ENCODE assay signal across 1 cellular context in the genomic region with DNA sequence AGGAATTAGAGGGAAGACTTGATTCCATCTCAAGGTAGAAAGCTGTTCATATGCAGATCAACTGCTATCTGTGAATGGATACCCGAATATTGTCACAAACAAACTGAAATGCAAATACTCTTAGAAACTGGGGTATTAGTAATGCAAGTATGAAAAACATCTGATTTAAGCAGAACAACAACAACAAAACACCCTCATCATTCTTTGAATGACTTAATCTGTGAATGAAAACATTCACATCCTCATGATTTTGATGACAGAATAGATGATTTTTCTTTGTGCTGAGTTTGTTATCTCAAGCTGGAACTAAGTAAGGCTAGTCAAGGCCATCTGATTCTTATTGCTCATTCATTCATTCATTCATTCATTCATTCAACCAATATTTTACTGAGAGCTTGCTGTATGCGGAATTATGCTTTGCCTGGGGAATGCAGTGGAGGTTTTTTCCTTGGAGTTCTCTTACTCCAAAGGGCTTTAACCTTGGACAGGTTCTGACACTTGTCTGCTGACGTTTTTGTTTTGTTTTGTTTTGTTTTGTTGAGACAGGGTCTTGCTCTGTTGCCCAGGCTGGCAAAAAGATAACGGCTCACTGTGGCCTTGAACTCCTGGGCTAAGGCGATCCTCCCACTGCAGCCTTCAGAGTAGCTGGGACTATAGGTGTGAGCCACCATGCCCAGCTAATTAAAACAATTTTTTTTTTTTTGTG.
TF ChIP-seq lines count a peak whose summit lies in the region.

No MANE protein-coding gene starts in this region.

TF ChIP-seq in A549, 52 proteins besides CTCF, POLR2A, EP300 and RAD21:
- TF ChIP-seq SMC3 (IDR thresholded peaks at IDR 0.05) (no peak), TP53 (CRISPR knock-in tag; IDR thresholded peaks at IDR 0.05) (no peak), RARB (CRISPR knock-in tag; IDR thresholded peaks at IDR 0.05) (no peak), MAZ (IDR thresholded peaks at IDR 0.05; ENCODE audit: borderline replicate concordance, low read depth, low read length) (no peak), KDM1A (IDR thresholded peaks at IDR 0.05; ENCODE audit: low read depth) (no peak), TFCP2L1 (CRISPR knock-in tag; IDR thresholded peaks at IDR 0.05) (no peak), ZFP36 (IDR thresholded peaks at IDR 0.05; ENCODE audit: borderline replicate concordance, partially characterized antibody) (no peak), RFX5 (IDR thresholded peaks at IDR 0.05) (no peak), HOXA7 (CRISPR knock-in tag; IDR thresholded peaks at IDR 0.05) (no peak), POLR2AphosphoS2 (conservative IDR thresholded peaks at IDR 0.05; ENCODE audit: low read length) (no peak), ZNF302 (CRISPR knock-in tag; IDR thresholded peaks at IDR 0.05) (no peak), CBX2 (IDR thresholded peaks at IDR 0.05; ENCODE audit: borderline replicate concordance, low read depth) (no peak), EHF (CRISPR knock-in tag; IDR thresholded peaks at IDR 0.05) (no peak), EHMT2 (IDR thresholded peaks at IDR 0.05; ENCODE audit: low read depth) (no peak), CBX8 (IDR thresholded peaks at IDR 0.05) (no peak)
- TF ChIP-seq, protein P1, sequence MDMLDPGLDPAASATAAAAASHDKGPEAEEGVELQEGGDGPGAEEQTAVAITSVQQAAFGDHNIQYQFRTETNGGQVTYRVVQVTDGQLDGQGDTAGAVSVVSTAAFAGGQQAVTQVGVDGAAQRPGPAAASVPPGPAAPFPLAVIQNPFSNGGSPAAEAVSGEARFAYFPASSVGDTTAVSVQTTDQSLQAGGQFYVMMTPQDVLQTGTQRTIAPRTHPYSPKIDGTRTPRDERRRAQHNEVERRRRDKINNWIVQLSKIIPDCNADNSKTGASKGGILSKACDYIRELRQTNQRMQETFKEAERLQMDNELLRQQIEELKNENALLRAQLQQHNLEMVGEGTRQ (IDR thresholded peaks at IDR 0.05), result no peak
- TF ChIP-seq, protein P2, sequence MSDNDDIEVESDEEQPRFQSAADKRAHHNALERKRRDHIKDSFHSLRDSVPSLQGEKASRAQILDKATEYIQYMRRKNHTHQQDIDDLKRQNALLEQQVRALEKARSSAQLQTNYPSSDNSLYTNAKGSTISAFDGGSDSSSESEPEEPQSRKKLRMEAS (IDR thresholded peaks at IDR 0.05), result no peak
- TF ChIP-seq, protein P3, sequence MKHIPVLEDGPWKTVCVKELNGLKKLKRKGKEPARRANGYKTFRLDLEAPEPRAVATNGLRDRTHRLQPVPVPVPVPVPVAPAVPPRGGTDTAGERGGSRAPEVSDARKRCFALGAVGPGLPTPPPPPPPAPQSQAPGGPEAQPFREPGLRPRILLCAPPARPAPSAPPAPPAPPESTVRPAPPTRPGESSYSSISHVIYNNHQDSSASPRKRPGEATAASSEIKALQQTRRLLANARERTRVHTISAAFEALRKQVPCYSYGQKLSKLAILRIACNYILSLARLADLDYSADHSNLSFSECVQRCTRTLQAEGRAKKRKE (CRISPR knock-in tag; IDR thresholded peaks at IDR 0.05; ENCODE audit: low read depth), result no peak
- TF ChIP-seq, protein P4, sequence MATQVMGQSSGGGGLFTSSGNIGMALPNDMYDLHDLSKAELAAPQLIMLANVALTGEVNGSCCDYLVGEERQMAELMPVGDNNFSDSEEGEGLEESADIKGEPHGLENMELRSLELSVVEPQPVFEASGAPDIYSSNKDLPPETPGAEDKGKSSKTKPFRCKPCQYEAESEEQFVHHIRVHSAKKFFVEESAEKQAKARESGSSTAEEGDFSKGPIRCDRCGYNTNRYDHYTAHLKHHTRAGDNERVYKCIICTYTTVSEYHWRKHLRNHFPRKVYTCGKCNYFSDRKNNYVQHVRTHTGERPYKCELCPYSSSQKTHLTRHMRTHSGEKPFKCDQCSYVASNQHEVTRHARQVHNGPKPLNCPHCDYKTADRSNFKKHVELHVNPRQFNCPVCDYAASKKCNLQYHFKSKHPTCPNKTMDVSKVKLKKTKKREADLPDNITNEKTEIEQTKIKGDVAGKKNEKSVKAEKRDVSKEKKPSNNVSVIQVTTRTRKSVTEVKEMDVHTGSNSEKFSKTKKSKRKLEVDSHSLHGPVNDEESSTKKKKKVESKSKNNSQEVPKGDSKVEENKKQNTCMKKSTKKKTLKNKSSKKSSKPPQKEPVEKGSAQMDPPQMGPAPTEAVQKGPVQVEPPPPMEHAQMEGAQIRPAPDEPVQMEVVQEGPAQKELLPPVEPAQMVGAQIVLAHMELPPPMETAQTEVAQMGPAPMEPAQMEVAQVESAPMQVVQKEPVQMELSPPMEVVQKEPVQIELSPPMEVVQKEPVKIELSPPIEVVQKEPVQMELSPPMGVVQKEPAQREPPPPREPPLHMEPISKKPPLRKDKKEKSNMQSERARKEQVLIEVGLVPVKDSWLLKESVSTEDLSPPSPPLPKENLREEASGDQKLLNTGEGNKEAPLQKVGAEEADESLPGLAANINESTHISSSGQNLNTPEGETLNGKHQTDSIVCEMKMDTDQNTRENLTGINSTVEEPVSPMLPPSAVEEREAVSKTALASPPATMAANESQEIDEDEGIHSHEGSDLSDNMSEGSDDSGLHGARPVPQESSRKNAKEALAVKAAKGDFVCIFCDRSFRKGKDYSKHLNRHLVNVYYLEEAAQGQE (IDR thresholded peaks at IDR 0.05), result no peak
TF ChIP-seq in A549: peak in this region for 0.
